9 cellular contexts compared by ENCODE assay signal in the genomic region with DNA sequence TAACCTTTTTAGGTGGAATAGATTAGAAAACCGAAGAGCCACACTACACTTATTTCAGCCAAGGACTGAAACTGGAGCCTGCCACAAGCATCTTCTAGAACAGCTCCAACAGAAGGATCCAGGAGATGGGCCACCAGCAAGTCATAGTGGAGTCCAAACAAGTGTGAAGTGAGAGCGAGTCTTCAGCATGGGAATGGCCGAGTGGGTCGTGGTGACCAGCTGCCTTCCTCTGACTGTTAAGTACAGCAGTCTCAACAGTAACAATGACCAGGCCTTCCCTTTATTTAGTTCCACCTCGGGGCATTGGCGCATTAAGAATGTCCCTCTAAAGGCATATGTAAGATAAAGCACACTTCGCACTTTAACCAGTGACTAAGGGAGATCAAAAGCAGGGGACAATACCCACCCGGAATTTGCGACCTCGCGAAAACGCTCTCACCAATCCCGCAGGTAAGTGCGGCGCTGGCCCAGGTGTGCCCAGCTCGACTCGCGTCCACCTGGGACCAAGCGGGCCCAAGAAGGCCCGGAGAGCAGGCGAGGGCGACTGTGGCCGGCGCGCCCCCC. TPM values are rescaled to one million over a fixed set of nuclear protein-coding genes. Genes with fewer than 3 reads are reported as not detected.
A peak's percentile ranks its signal among the peaks of the same experiment; 100 is the strongest.
DNase-seq lines count a peak whose midpoint lies in the region; ATAC-seq and TF ChIP-seq lines count a peak whose summit lies in the region.
"Had no signal": no experiment of that assay in that cellular context is flagged by ENCODE, and none has a peak within 500 bp of the region (broad histone marks: within the 10 kb centered on the region; RNA-seq: fewer than 3 reads in every experiment).

No MANE protein-coding gene starts in this region.

- H3K27ac ChIP-seq in heart left ventricle = peak overlapping the region in 10 of 12 donors; percentile 52 to 87 (median 79)
- H3K27ac ChIP-seq: VCaP had no signal

- H3K4me3 Mint-ChIP-seq in osteocyte (ENCODE audit: unreplicated experiment) = peak overlapping the region; percentile 65

- H3K27ac Mint-ChIP-seq in osteocyte (ENCODE audit: unreplicated experiment) = no peak overlapping the region

- H3K4me1 ChIP-seq in NT2/D1 (ENCODE audit: insufficient read depth, insufficient read length) = no peaks in the 10 kb centered on the region
- peaks cover 0 to 22% (median 3%) of the 10 kb centered on the region in 12 donors for H3K4me1 ChIP-seq in heart left ventricle

- H3K9me3 ChIP-seq in NT2/D1 (ENCODE audit: insufficient read depth, low read length) = no peaks in the 10 kb centered on the region
- H3K9me3 ChIP-seq in heart left ventricle = no peaks in the 10 kb centered on the region

- 18 to 23% (median 21%) methylated on average over 23 to 25 of the region's 25 CpGs for WGBS in heart left ventricle, 4 donors

- H3K27me3 Mint-ChIP-seq in osteocyte (ENCODE audit: unreplicated experiment) = peaks cover 48% of the 10 kb centered on the region

- peaks cover 2% of the 10 kb centered on the region for H3K36me3 Mint-ChIP-seq in osteocyte (ENCODE audit: unreplicated experiment)

- H3K36me3 ChIP-seq in NT2/D1 (ENCODE audit: insufficient read depth, insufficient read length, low read length) (no peaks in the 10 kb centered on the region), heart left ventricle (no peaks in the 10 kb centered on the region)

- H3K4me3 ChIP-seq in NT2/D1 (ENCODE audit: insufficient read length, low read depth) = peak overlapping the region; percentile 56
- peak overlapping the region; percentile 58 to 94 (median 83) for H3K4me3 ChIP-seq in heart left ventricle

- ATAC-seq in heart left ventricle = peak in 1 of 4 donors; percentile 18
- ATAC-seq in activated CD4-positive, CD25-positive, alpha-beta regulatory T cell treated with anti-CD3 and anti-CD28 coated beads, Interleukin-2, amount 50 U/mL, for 24 hours = no peak
- ATAC-seq in HG03521 (IDR thresholded peaks at IDR 0.05; ENCODE audit: unreplicated experiment) = no peak

- H3K4me1 Mint-ChIP-seq in osteocyte (ENCODE audit: unreplicated experiment) = peaks cover 7% of the 10 kb centered on the region

- no peaks in the 10 kb centered on the region for H3K9me3 Mint-ChIP-seq in osteocyte (ENCODE audit: unreplicated experiment)

- DNase-seq in CD1c-positive myeloid dendritic cell (ENCODE audit: extremely low spot score) = peak; percentile 7
- no peak for DNase-seq in NT2/D1 (ENCODE audit: low read depth, low spot score)
- peak in 1 of 5 donors; percentile 67 for DNase-seq in heart left ventricle
- no peak for DNase-seq in osteocyte (ENCODE audit: extremely low spot score, unreplicated experiment)
- no peak for DNase-seq in central memory CD4-positive, alpha-beta T cell
- no peak for DNase-seq in NOMO-1 treated with DMSO at 0.1 percent for 48 hours (lab: John Stamatoyannopoulos, UW; ENCODE audit: unreplicated experiment)

- H3K9ac ChIP-seq in NT2/D1 (ENCODE audit: insufficient read length, low read depth) = peak overlapping the region; percentile 56

- no peak for TF ChIP-seq CTCF in heart left ventricle (IDR thresholded peaks at IDR 0.05)
- no peak for TF ChIP-seq CTCF in osteocyte (IDR thresholded peaks at IDR 0.05)

- TF ChIP-seq POLR2A in heart left ventricle (IDR thresholded peaks at IDR 0.05) = no peak

- peaks cover 32% of the 10 kb centered on the region for H3K27me3 ChIP-seq in NT2/D1 (ENCODE audit: insufficient read depth, insufficient read length)
- peaks cover 0 to 19% (median 6%) of the 10 kb centered on the region in 9 donors for H3K27me3 ChIP-seq in heart left ventricle

- intact Hi-C loops in heart left ventricle (cut with DNase I) = loop anchor here in 1 of 10 donors (5.0 to 10.0 kb wide), 2 partner anchors 109 to 521 kb away; no protein-coding TSS in a partner anchor

RNA-seq across cellular contexts. Expression of gene L3MBTL4, which starts 1.1 kb away (rescaled TPM):
- total RNA-seq in heart left ventricle (1 to 10 TPM in 6 of 9 donors, under 1 TPM in 3; 0.38 to 3.3 (median 1.9) TPM), osteocyte (0.29 and 0.59 TPM in 2 replicates)
- polyA plus RNA-seq in heart left ventricle = under 1 TPM; 0.27 to 0.79 TPM
